ENCODE assay signal across 10 cellular contexts in genomic region chr1:96845464-96845863, GRCh38.
DNase-seq lines count a peak whose midpoint lies in the region; ATAC-seq, FAIRE-seq and TF ChIP-seq lines count a peak whose summit lies in the region.
"Had no signal": no experiment of that assay in that cellular context is flagged by ENCODE, and none has a peak within 500 bp of the region (broad histone marks: within the 10 kb centered on the region; RNA-seq: fewer than 3 reads in every experiment).

No MANE protein-coding gene starts in this region.

- H3K4me3 Mint-ChIP-seq in activated T-cell treated with anti-CD3 and anti-CD28 coated beads, Interleukin-2, amount 50 U/mL, for 24 hours = no peak overlapping the region
- H3K4me3 Mint-ChIP-seq in type B pancreatic cell = no peak overlapping the region
- H3K4me3 Mint-ChIP-seq: nephron had no signal

- TF ChIP-seq CTCF in GM12865 (IDR thresholded peaks at IDR 0.05; ENCODE audit: insufficient read depth, low read depth, low read length, missing control alignments) (peak; percentile 81), type B pancreatic cell (conservative IDR thresholded peaks at IDR 0.05) (peak; percentile 61)

- H3K4me3 ChIP-seq in GM12865 (ENCODE audit: low read depth, low read length) = no peak overlapping the region

- DNase-seq in GM12865 (ENCODE audit: low read depth) (peak; percentile 52), LHCN-M2 (ENCODE audit: low read depth) (peak; percentile 32), iris pigment epithelial cell (ENCODE audit: low read depth) (peak; percentile 18), type B pancreatic cell (ENCODE audit: extremely low spot score, unreplicated experiment) (no peak), frontal cortex (ENCODE audit: low spot score in 2 of 2) (no peak)
- peak; percentile 40 for DNase-seq in activated T-cell treated with anti-CD3 and anti-CD28 coated beads, Interleukin-2, amount 50 U/mL, for 24 hours
- DNase-seq in activated CD4-positive, CD25-positive, alpha-beta regulatory T cell treated with anti-CD3 and anti-CD28 coated beads, Interleukin-2, amount 50 U/mL, for 72 hours = no peak

- H3K27ac Mint-ChIP-seq in activated T-cell treated with anti-CD3 and anti-CD28 coated beads, Interleukin-2, amount 50 U/mL, for 24 hours = no peak overlapping the region
- no peak overlapping the region for H3K27ac Mint-ChIP-seq in type B pancreatic cell
- H3K27ac Mint-ChIP-seq: nephron had no signal

- H3K4me1 Mint-ChIP-seq in activated T-cell treated with anti-CD3 and anti-CD28 coated beads, Interleukin-2, amount 50 U/mL, for 24 hours (ENCODE audit: low read depth) = no peaks in the 10 kb centered on the region
- H3K4me1 Mint-ChIP-seq in type B pancreatic cell (ENCODE audit: unreplicated experiment) = peaks cover 4% of the 10 kb centered on the region

- no peaks in the 10 kb centered on the region for H3K27me3 Mint-ChIP-seq in activated T-cell treated with anti-CD3 and anti-CD28 coated beads, Interleukin-2, amount 50 U/mL, for 24 hours
- no peaks in the 10 kb centered on the region for H3K27me3 Mint-ChIP-seq in type B pancreatic cell

- no peaks in the 10 kb centered on the region for H3K36me3 Mint-ChIP-seq in activated T-cell treated with anti-CD3 and anti-CD28 coated beads, Interleukin-2, amount 50 U/mL, for 24 hours (ENCODE audit: low read depth)
- H3K36me3 Mint-ChIP-seq in type B pancreatic cell = no peaks in the 10 kb centered on the region

- peak; percentile 89 for ATAC-seq in GM21723 (IDR thresholded peaks at IDR 0.05; ENCODE audit: unreplicated experiment)

- no peaks in the 10 kb centered on the region for H3K9me3 Mint-ChIP-seq in activated T-cell treated with anti-CD3 and anti-CD28 coated beads, Interleukin-2, amount 50 U/mL, for 24 hours
- peaks cover 5% of the 10 kb centered on the region for H3K9me3 Mint-ChIP-seq in type B pancreatic cell

- FAIRE-seq in frontal cortex (lab: Jason Lieb, UNC) = no peak
- FAIRE-seq: TTC549 had no signal

Comparison
In these comparisons a context has a peak if more than half of its experiments do, and no peak if none do; other contexts are left out.
1. DNase-seq: peak in GM12865 (single experiment), LHCN-M2 (single experiment), activated T-cell treated with anti-CD3 and anti-CD28 coated beads, Interleukin-2, amount 50 U/mL, for 24 hours (single experiment) and iris pigment epithelial cell (single experiment); none in type B pancreatic cell (single experiment), frontal cortex (0 of 2) and activated CD4-positive, CD25-positive, alpha-beta regulatory T cell treated with anti-CD3 and anti-CD28 coated beads, Interleukin-2, amount 50 U/mL, for 72 hours (single experiment).